Comparison of ENCODE assay signal across 8 cellular contexts in genomic region chr7:105387621-105388372, GRCh38. TPM values are rescaled to one million over a fixed set of nuclear protein-coding genes. Genes with fewer than 3 reads are reported as not detected.
A peak's percentile ranks its signal among the peaks of the same experiment; 100 is the strongest.
DNase-seq lines count a peak whose midpoint lies in the region; ATAC-seq and TF ChIP-seq lines count a peak whose summit lies in the region.

No MANE protein-coding gene starts in this region.

- no peaks in the 10 kb centered on the region for H3K9me2 ChIP-seq in OCI-LY1 (ENCODE audit: low read depth, low read length)

- H3K4me1 Mint-ChIP-seq in naive thymus-derived CD8-positive, alpha-beta T cell, result peaks cover 20 to 40% (median 34%) of the 10 kb centered on the region in 4 donors

- H3K27me3 ChIP-seq in BLaER1 (no peaks in the 10 kb centered on the region), OCI-LY1 (ENCODE audit: insufficient read depth, low read length) (no peaks in the 10 kb centered on the region), fibroblast of lung (ENCODE audit: control insufficient read depth, insufficient read depth, low read length) (no peaks in the 10 kb centered on the region)

- peaks cover 0 to 2% (median 2%) of the 10 kb centered on the region in 3 donors for H3K36me3 Mint-ChIP-seq in naive thymus-derived CD8-positive, alpha-beta T cell

- ATAC-seq in GM19043 (IDR thresholded peaks at IDR 0.05; ENCODE audit: low read depth, unreplicated experiment) (peak; percentile 23), HG03354 (IDR thresholded peaks at IDR 0.05; ENCODE audit: poor library complexity, severe bottlenecking, unreplicated experiment) (peak; percentile 58)
- peak; percentile 41 to 49 for ATAC-seq in naive thymus-derived CD8-positive, alpha-beta T cell
- peak; percentile 62 for ATAC-seq in stimulated activated naive CD8-positive, alpha-beta T cell treated with anti-CD3 and anti-CD28 coated beads, Interleukin-15, Interleukin-2, amounts not matched to agents 100 U/mL and 50 U/mL, for 24 hours

- peak overlapping the region; percentile 88 for H3K9ac ChIP-seq in BLaER1
- H3K9ac ChIP-seq in OCI-LY1 (ENCODE audit: low read length), result peak overlapping the region; percentile 52
- peak overlapping the region; percentile 72 for H3K9ac ChIP-seq in fibroblast of lung (ENCODE audit: insufficient read depth, low read length)

- peak overlapping the region; percentile 43 to 95 (median 85) for H3K27ac Mint-ChIP-seq in naive thymus-derived CD8-positive, alpha-beta T cell

- peak overlapping the region; percentile 98 for H3K4me2 ChIP-seq in BLaER1
- H3K4me2 ChIP-seq in OCI-LY1 (ENCODE audit: low read length), result peak overlapping the region; percentile 81
- H3K4me2 ChIP-seq in fibroblast of lung (ENCODE audit: extremely low read depth, insufficient read depth, low read length), result peak overlapping the region; percentile 64

- no peak for TF ChIP-seq CTCF in OCI-LY1 (IDR thresholded peaks at IDR 0.05; ENCODE audit: low read length)
- no peak for TF ChIP-seq CTCF in fibroblast of lung (conservative IDR thresholded peaks at IDR 0.05 in 1 of 2, IDR thresholded peaks at IDR 0.05 in 1 of 2; ENCODE audit: low read depth in 1 of 2, low read length in 2 of 2)

- POLR2A ChIA-PET in naive thymus-derived CD8-positive, alpha-beta T cell (lab: Charles Lee), result interaction anchor here (0.6 to 2.9 kb wide), 12 partner anchors 12 to 724 kb away, joined by 3 to 21 read pairs (median 4); partner anchors contain the start of gene KMT2E

- H4K20me1 ChIP-seq in BLaER1, result peaks cover 53% of the 10 kb centered on the region
- 0 out of 2 replicates have a peak, but pooled peaks cover 4% of the 10 kb centered on the region for H4K20me1 ChIP-seq in OCI-LY1 (ENCODE audit: insufficient read depth, low read length)
- no peaks in the 10 kb centered on the region for H4K20me1 ChIP-seq in fibroblast of lung (ENCODE audit: control insufficient read depth, extremely low read depth, insufficient read depth, low read length)

- DNase-seq in activated T-helper 1 cell treated with Interleukin-2 at 50 U/mL for 16 hours (ENCODE audit: low read depth) (peak; percentile 33), fibroblast of lung (ENCODE audit: low read depth in 2 of 2) (peak; percentile 34 to 54)
- DNase-seq in naive thymus-derived CD8-positive, alpha-beta T cell, result peak; percentile 20 to 70 (median 42)
- DNase-seq in stimulated activated naive CD8-positive, alpha-beta T cell treated with anti-CD3 and anti-CD28 coated beads, Interleukin-15, Interleukin-2, amounts not matched to agents 100 U/mL and 50 U/mL, for 24 hours, result peak; percentile 53

- H3K4me1 ChIP-seq in BLaER1, result peaks cover 14% of the 10 kb centered on the region
- H3K4me1 ChIP-seq in OCI-LY1 (ENCODE audit: insufficient read depth, low read length, severe bottlenecking), result peaks cover 16% of the 10 kb centered on the region
- no peaks in the 10 kb centered on the region for H3K4me1 ChIP-seq in fibroblast of lung (ENCODE audit: control insufficient read depth, extremely low read depth, insufficient read depth, low read length)

- no peaks in the 10 kb centered on the region for H3K27me3 Mint-ChIP-seq in naive thymus-derived CD8-positive, alpha-beta T cell

- H3K9me3 Mint-ChIP-seq in naive thymus-derived CD8-positive, alpha-beta T cell, result no peaks in the 10 kb centered on the region

- H3F3A ChIP-seq in OCI-LY1 (ENCODE audit: insufficient read depth, low read length), result peaks cover 5% of the 10 kb centered on the region; the same call in 1 of the 2 replicates

- no peaks in the 10 kb centered on the region for H3K79me2 ChIP-seq in OCI-LY1 (ENCODE audit: insufficient read depth, low read length)
- peaks cover 34% of the 10 kb centered on the region for H3K79me2 ChIP-seq in fibroblast of lung (ENCODE audit: control insufficient read depth, insufficient read depth, low read length)

- H3K9me3 ChIP-seq in BLaER1 (no peaks in the 10 kb centered on the region; the same call in 1 of the 2 replicates), OCI-LY1 (ENCODE audit: low read length) (no peaks in the 10 kb centered on the region), fibroblast of lung (ENCODE audit: control insufficient read depth, insufficient read depth, low read depth, low read length) (no peaks in the 10 kb centered on the region)

- peak overlapping the region; percentile 95 for H3K4me3 ChIP-seq in BLaER1
- H3K4me3 ChIP-seq in OCI-LY1 (ENCODE audit: low read depth, low read length, poor library complexity, severe bottlenecking), result peak overlapping the region; percentile 98
- peak overlapping the region; percentile 75 to 86 (median 84) for H3K4me3 ChIP-seq in fibroblast of lung (replicated peaks in 1 of 4; ENCODE audit: control extremely low read depth in 1 of 4, insufficient read depth in 1 of 4, low read depth in 3 of 4, low read length in 4 of 4)

- H3K27ac ChIP-seq in BLaER1 (peak overlapping the region; percentile 83), OCI-LY1 (ENCODE audit: low read depth, low read length, poor library complexity, severe bottlenecking) (no peak overlapping the region), fibroblast of lung (ENCODE audit: insufficient read depth, low read length) (peak overlapping the region; percentile 56)

- H3K36me3 ChIP-seq in BLaER1 (peaks cover 8% of the 10 kb centered on the region), OCI-LY1 (ENCODE audit: insufficient read depth, low read length) (no peaks in the 10 kb centered on the region; the same call in 1 of the 2 replicates), fibroblast of lung (ENCODE audit: control insufficient read depth, insufficient read depth, low read length) (no peaks in the 10 kb centered on the region)

- H2AFZ ChIP-seq in OCI-LY1 (ENCODE audit: low read length) (no peak overlapping the region), fibroblast of lung (ENCODE audit: low read length) (peak overlapping the region; percentile 60)

- H3K4me3 Mint-ChIP-seq in naive thymus-derived CD8-positive, alpha-beta T cell, result peak overlapping the region; percentile 82 to 98 (median 94)

RNA-seq across cellular contexts. Expression of gene SRPK2, which starts 0.9 kb away (rescaled TPM):
- 45.5 and 61.8 TPM in 2 replicates for total RNA-seq in fibroblast of lung
- polyA plus RNA-seq in fibroblast of lung, result 21.8 and 27.8 TPM in 2 replicates
- polyA plus RNA-seq in fibroblast of lung (2012), result 28.9 and 34.9 TPM in 2 replicates
- polyA minus RNA-seq in fibroblast of lung (ENCODE audit: low replicate concordance), result 16.4 and 21.1 TPM in 2 replicates
- 10 to 100 TPM; 39.2 to 40.4 TPM for total RNA-seq in naive thymus-derived CD8-positive, alpha-beta T cell
- 10 to 100 TPM; 39.5 to 47.1 (median 41.4) TPM for polyA plus RNA-seq in naive thymus-derived CD8-positive, alpha-beta T cell
